ENCODE assay signal across 22 cellular contexts in the genomic region with DNA sequence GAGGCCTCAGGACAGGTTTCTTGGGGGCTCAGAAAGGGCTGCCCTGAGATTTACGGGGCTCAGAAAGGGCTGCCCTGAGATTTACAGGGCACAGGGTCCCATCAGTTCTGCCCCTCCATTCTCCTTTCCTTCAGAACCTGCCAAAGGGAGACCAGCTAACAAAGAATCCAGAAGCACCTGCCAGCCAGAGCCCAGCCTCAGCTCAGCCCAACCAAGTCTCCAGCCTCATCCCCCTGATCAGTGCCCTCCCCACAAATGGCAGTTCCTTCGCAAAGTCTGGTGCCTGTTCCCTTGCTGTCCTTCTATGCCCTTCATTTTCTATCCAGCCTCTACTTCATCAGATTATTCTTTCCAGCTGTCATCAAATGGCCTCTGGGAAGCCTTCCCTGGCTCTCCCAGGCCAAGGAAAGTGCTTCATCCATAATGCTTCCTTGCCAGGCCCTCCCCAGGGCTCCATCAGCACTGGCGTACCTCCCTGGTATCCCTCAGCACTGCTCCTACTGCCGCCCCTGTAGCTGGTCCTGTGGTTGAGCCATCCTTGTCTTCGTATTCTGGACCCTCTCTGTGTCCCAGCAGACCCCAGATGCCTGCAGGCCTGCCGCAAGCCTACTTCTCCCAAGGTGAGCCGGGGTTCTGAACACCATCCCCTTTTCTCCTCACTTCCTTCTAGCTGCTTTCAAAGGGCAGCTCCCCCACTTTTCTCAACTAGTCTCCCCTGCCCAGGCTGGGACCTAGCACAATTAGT.
A peak's percentile ranks its signal among the peaks of the same experiment; 100 is the strongest.
DNase-seq lines count a peak whose midpoint lies in the region; ATAC-seq, FAIRE-seq and TF ChIP-seq lines count a peak whose summit lies in the region.
"Had no signal": no experiment of that assay in that cellular context is flagged by ENCODE, and none has a peak within 500 bp of the region (broad histone marks: within the 10 kb centered on the region; RNA-seq: fewer than 3 reads in every experiment).

No MANE protein-coding gene starts in this region.

- no peak for TF ChIP-seq POLR2A in K562 (conservative IDR thresholded peaks at IDR 0.05)

- H3K27ac Mint-ChIP-seq in activated CD8-positive, alpha-beta memory T cell treated with anti-CD3 and anti-CD28 coated beads, Interleukin-2, amount 10 ng/mL, durations not matched to agents 7 days and 5 days, result peak overlapping the region; percentile 31
- H3K27ac Mint-ChIP-seq: type B pancreatic cell had no signal

- no peak for TF ChIP-seq CTCF in K562 (IDR thresholded peaks at IDR 0.05 in 2 of 3, conservative IDR thresholded peaks at IDR 0.05 in 1 of 3; ENCODE audit: insufficient read depth in 2 of 3, low read depth in 1 of 3, low read length in 3 of 3)
- TF ChIP-seq CTCF in psoas muscle (IDR thresholded peaks at IDR 0.05), result no peak

- no TSS peak for BruUV-seq in K562 (replicated peaks; lab: Mats Ljungman, UMichigan)

- H3K36me3 ChIP-seq in H7 (replicated peaks; ENCODE audit: control insufficient read depth, insufficient read depth, low read length) (no peaks in the 10 kb centered on the region), K562 (ENCODE audit: control insufficient read depth, insufficient read depth, low read length) (no peaks in the 10 kb centered on the region), psoas muscle (ENCODE audit: insufficient read depth in 1 of 2, low read depth in 1 of 2) (no peaks in the 10 kb centered on the region)
- H3K36me3 ChIP-seq: cardiac muscle cell had no signal

- no peak for DNase-seq in activated CD8-positive, alpha-beta memory T cell treated with anti-CD3 and anti-CD28 coated beads, Interleukin-2, amount 10 ng/mL, durations not matched to agents 7 days and 5 days
- no peak for DNase-seq in activated CD8-positive, alpha-beta memory T cell treated with anti-CD3 and anti-CD28 coated beads, Interleukin-2, amount 50 U/mL, for 4 hours
- DNase-seq in H7 (peak; percentile 3), K562 (ENCODE audit: extremely low read depth in 1 of 4, low spot score in 3 of 4) (no peak), psoas muscle (no peak), DMS79 (lab: John Stamatoyannopoulos, UW) (no peak), frontal cortex (ENCODE audit: low spot score in 2 of 2) (no peak)
- DNase-seq: activated CD4-positive, alpha-beta T cell treated with anti-CD3 and anti-CD28 coated beads, Interleukin-2, amount 50 U/mL, for 1 hour; DMS79 treated with DMSO at 0.1 percent for 48 hours; GOT3; islet precursor cell; mesendoderm; NCI-H1694 treated with DMSO at 0.1 percent for 48 hours; NCI-H2227 treated with DMSO at 0.1 percent for 48 hours; stimulated activated CD4-positive, alpha-beta T cell treated with anti-CD3 and anti-CD28 coated beads, Interleukin-12 subunit alpha, Interleukin-12 subunit beta, amount 100 ng/mL, for 4 hours had no signal

- no peaks in the 10 kb centered on the region for H3K9me3 Mint-ChIP-seq in activated CD8-positive, alpha-beta memory T cell treated with anti-CD3 and anti-CD28 coated beads, Interleukin-2, amount 10 ng/mL, durations not matched to agents 7 days and 5 days (ENCODE audit: low read depth)
- H3K9me3 Mint-ChIP-seq: natural killer cell treated with Interleukin-12 subunit alpha and Interleukin-12 subunit beta and Interleukin-15 and Interleukin-18, amount 100 ng/mL, for 72 hours had no signal

- H3K27me3 ChIP-seq in H7 (ENCODE audit: control insufficient read depth, insufficient read depth, low read length), result no peaks in the 10 kb centered on the region
- no peaks in the 10 kb centered on the region for H3K27me3 ChIP-seq in K562 (ENCODE audit: control insufficient read depth in 2 of 2, insufficient read depth in 2 of 2, low read length in 2 of 2)
- H3K27me3 ChIP-seq in psoas muscle (ENCODE audit: insufficient read depth in 3 of 3, low read length in 2 of 3), result no peaks in the 10 kb centered on the region
- H3K27me3 ChIP-seq: cardiac muscle cell, hepatocyte had no signal

- H3K4me2 ChIP-seq in K562 (ENCODE audit: insufficient read depth, low read length), result no peak overlapping the region
- H3K4me2 ChIP-seq: hepatocyte had no signal

- H3K9me3 ChIP-seq in K562 (replicated peaks; ENCODE audit: control insufficient read depth, insufficient read depth, low read depth, low read length) (no peaks in the 10 kb centered on the region), psoas muscle (no peaks in the 10 kb centered on the region)

- no peak for ATAC-seq in activated CD8-positive, alpha-beta memory T cell treated with anti-CD3 and anti-CD28 coated beads, Interleukin-2, amount 10 ng/mL, durations not matched to agents 7 days and 5 days
- ATAC-seq in K562, result no peak
- no peak for ATAC-seq in psoas muscle
- no peak for ATAC-seq in HG03039 (IDR thresholded peaks at IDR 0.05; ENCODE audit: unreplicated experiment)
- ATAC-seq: natural killer cell treated with Interleukin-12 subunit alpha and Interleukin-12 subunit beta and Interleukin-15 and Interleukin-18, amount 100 ng/mL, for 72 hours had no signal

- peaks cover 6% of the 10 kb centered on the region for H3K27me3 Mint-ChIP-seq in activated CD8-positive, alpha-beta memory T cell treated with anti-CD3 and anti-CD28 coated beads, Interleukin-2, amount 10 ng/mL, durations not matched to agents 7 days and 5 days
- H3K27me3 Mint-ChIP-seq: type B pancreatic cell had no signal

- peaks cover 14% of the 10 kb centered on the region for H3K36me3 Mint-ChIP-seq in activated CD8-positive, alpha-beta memory T cell treated with anti-CD3 and anti-CD28 coated beads, Interleukin-2, amount 10 ng/mL, durations not matched to agents 7 days and 5 days
- H3K36me3 Mint-ChIP-seq: natural killer cell treated with Interleukin-12 subunit alpha and Interleukin-12 subunit beta and Interleukin-15 and Interleukin-18, amount 100 ng/mL, for 72 hours had no signal

- H2AFZ ChIP-seq in K562 (ENCODE audit: low read depth, low read length), result no peak overlapping the region
- H2AFZ ChIP-seq: hepatocyte had no signal

- in situ Hi-C loops in K562 (cut with MboI), result no loop called here

- TF ChIP-seq RAD21 in K562 (CRISPR knock-in tag; conservative IDR thresholded peaks at IDR 0.05 in 1 of 2, IDR thresholded peaks at IDR 0.05 in 1 of 2), result no peak

- H3K79me2 ChIP-seq in K562 (ENCODE audit: control insufficient read depth, insufficient read depth, low read length), result no peaks in the 10 kb centered on the region
- H3K79me2 ChIP-seq: hepatocyte had no signal

- intact Hi-C loops in K562 (cut with micrococcal nuclease) (no loop called here), psoas muscle (cut with DNase I) (no loop called here)

- FAIRE-seq in K562 (lab: Jason Lieb, UNC) (no peak), frontal cortex (lab: Jason Lieb, UNC) (no peak)
- FAIRE-seq: RCC 7860, TTC549 had no signal

- TF ChIP-seq EP300 in K562 (IDR thresholded peaks at IDR 0.05; ENCODE audit: low read length), result no peak

- no peak overlapping the region for H3K4me3 Mint-ChIP-seq in activated CD8-positive, alpha-beta memory T cell treated with anti-CD3 and anti-CD28 coated beads, Interleukin-2, amount 10 ng/mL, durations not matched to agents 7 days and 5 days
- H3K4me3 Mint-ChIP-seq: natural killer cell treated with Interleukin-12 subunit alpha and Interleukin-12 subunit beta and Interleukin-15 and Interleukin-18, amount 100 ng/mL, for 72 hours; type B pancreatic cell had no signal

- CTCF ChIA-PET in activated CD8-positive, alpha-beta memory T cell treated with anti-CD3 and anti-CD28 coated beads, Interleukin-2, amount 10 ng/mL, durations not matched to agents 7 days and 5 days (lab: Charles Lee), result interaction anchor here (0.8 to 2.1 kb wide), 3 partner anchors 28 to 171 kb away, joined by 3 to 8 read pairs (median 5); no protein-coding TSS in a partner anchor
- CTCF ChIA-PET in K562 (lab: Yijun Ruan, JAX; ENCODE audit: low intra/inter-chr PET ratio), result no interaction called here

- POLR2A ChIA-PET in K562 (lab: Yijun Ruan, JAX), result interaction anchor here (1.0 kb wide), 1 partner anchor 10 kb away, joined by 3 read pairs; no protein-coding TSS in a partner anchor

- no peak overlapping the region for H3K27ac ChIP-seq in K562 (ENCODE audit: extremely low read depth, low read depth, low read length)
- peak overlapping the region; percentile 30 for H3K27ac ChIP-seq in psoas muscle
- H3K27ac ChIP-seq: cardiac muscle cell, hepatocyte had no signal

- no peaks in the 10 kb centered on the region for H4K20me1 ChIP-seq in K562 (replicated peaks; ENCODE audit: control insufficient read depth, insufficient read depth, low read length)

- WGBS in K562 (ENCODE audit: insufficient coverage, low coverage, missing lambda C conversion rate), result 62% methylated on average over 7 of the region's 7 CpGs
- WGBS in psoas muscle, 3 donors, result 85 to 94% (median 91%) methylated on average over 7 of the region's 7 CpGs

- H3K9me1 ChIP-seq in K562 (ENCODE audit: control insufficient read depth, insufficient read depth, low read length), result no peaks in the 10 kb centered on the region

- peaks cover 51% of the 10 kb centered on the region for H3K4me1 Mint-ChIP-seq in activated CD8-positive, alpha-beta memory T cell treated with anti-CD3 and anti-CD28 coated beads, Interleukin-2, amount 10 ng/mL, durations not matched to agents 7 days and 5 days

- no peak overlapping the region for H3K9ac ChIP-seq in K562 (ENCODE audit: insufficient read depth in 1 of 2, low read depth in 2 of 2, low read length in 2 of 2)

- H3K4me1 ChIP-seq in K562 (replicated peaks in 1 of 2; ENCODE audit: control insufficient read depth in 2 of 2, insufficient read depth in 2 of 2, low read length in 2 of 2) (peaks cover 8 to 25% of the 10 kb centered on the region in 2 experiments; a peak in 4 of 5 replicates), psoas muscle (no peaks in the 10 kb centered on the region)

- H3K4me3 ChIP-seq in H7 (ENCODE audit: insufficient read depth, low read depth, low read length), result no peak overlapping the region
- H3K4me3 ChIP-seq in K562, result no peak overlapping the region
- no peak overlapping the region for H3K4me3 ChIP-seq in psoas muscle
- H3K4me3 ChIP-seq: cardiac muscle cell, hepatocyte had no signal

TF ChIP-seq in K562, 482 proteins besides CTCF, POLR2A, EP300 and RAD21:
- no peak for TF ChIP-seq SNIP1 (IDR thresholded peaks at IDR 0.05; ENCODE audit: low read depth)
- peak; percentile 87 for TF ChIP-seq ZNF324 (CRISPR knock-in tag; IDR thresholded peaks at IDR 0.05)
